15 cellular contexts compared by ENCODE assay signal in genomic region chr2:234940527-234940926, GRCh38. TPM values are rescaled to one million over a fixed set of nuclear protein-coding genes. Genes with fewer than 3 reads are reported as not detected.
DNase-seq lines count a peak whose midpoint lies in the region; ATAC-seq and TF ChIP-seq lines count a peak whose summit lies in the region.
"Had no signal": no experiment of that assay in that cellular context is flagged by ENCODE, and none has a peak within 500 bp of the region (broad histone marks: within the 10 kb centered on the region; RNA-seq: fewer than 3 reads in every experiment).

No MANE protein-coding gene starts in this region.

- CTCF ChIA-PET in Panc1 (lab: Charles Lee), result no interaction called here

- H3K4me1 ChIP-seq in BLaER1 treated with 17β-estradiol and CSF1 and Interleukin-3, amounts not matched to agents 10 nM and 100 nM, result peaks cover 0 to 14% (median 9%) of the 10 kb centered on the region in 10 experiments; a peak in 14 of 20 replicates
- no peaks in the 10 kb centered on the region for H3K4me1 ChIP-seq in Panc1 (ENCODE audit: control insufficient read depth, insufficient read depth, low read length)
- no peaks in the 10 kb centered on the region for H3K4me1 ChIP-seq in upper lobe of right lung
- H3K4me1 ChIP-seq: HAP-1 had no signal

- H3K4me3 ChIP-seq in BLaER1 treated with 17β-estradiol and CSF1 and Interleukin-3, amounts not matched to agents 10 nM and 100 nM, result no peak overlapping the region
- H3K4me3 ChIP-seq in Panc1 (ENCODE audit: low read depth in 2 of 2, low read length in 2 of 2) (no peak overlapping the region), upper lobe of right lung (no peak overlapping the region)
- H3K4me3 ChIP-seq: HAP-1 had no signal

- no peaks in the 10 kb centered on the region for H4K20me1 ChIP-seq in BLaER1 treated with 17β-estradiol and CSF1 and Interleukin-3, amounts not matched to agents 10 nM and 100 nM

- in situ Hi-C loops in Panc1 (cut with HindIII; ENCODE audit: low pct_unique_long_range_greater_than_20kb, low sequenced_read_pairs), result no loop called here

- ATAC-seq in Panc1 (peak; percentile 34; the same call in 1 of the 2 replicates), upper lobe of right lung (peak; percentile 27)
- ATAC-seq: HepG2 had no signal

- TF ChIP-seq CTCF in Panc1 (IDR thresholded peaks at IDR 0.05), result no peak
- no peak for TF ChIP-seq CTCF in upper lobe of right lung (IDR thresholded peaks at IDR 0.05)

- BruUV-seq in Panc1 (replicated peaks; lab: Mats Ljungman, UMichigan), result no TSS peak

- H3K4me2 ChIP-seq in BLaER1 treated with 17β-estradiol and CSF1 and Interleukin-3, amounts not matched to agents 10 nM and 100 nM, result peak overlapping the region in 9 of 11 experiments; percentile 26 to 63 (median 58); a peak in 16 of 22 replicates

- POLR2A ChIA-PET in Panc1 (lab: Charles Lee), result no interaction called here

- H3K27me3 ChIP-seq in BLaER1 treated with 17β-estradiol and CSF1 and Interleukin-3, amounts not matched to agents 10 nM and 100 nM, result no peaks in the 10 kb centered on the region
- H3K27me3 ChIP-seq in Panc1 (ENCODE audit: control insufficient read depth, insufficient read depth, low read length), result no peaks in the 10 kb centered on the region
- no peaks in the 10 kb centered on the region for H3K27me3 ChIP-seq in upper lobe of right lung

- H3K9me3 ChIP-seq in BLaER1 treated with 17β-estradiol and CSF1 and Interleukin-3, amounts not matched to agents 10 nM and 100 nM (replicated peaks in 1 of 11), result peaks cover 0 to 10% (median 5%) of the 10 kb centered on the region in 11 experiments; a peak in 14 of 22 replicates
- H3K9me3 ChIP-seq in Panc1 (ENCODE audit: control insufficient read depth, insufficient read depth, low read depth, low read length) (no peaks in the 10 kb centered on the region), upper lobe of right lung (no peaks in the 10 kb centered on the region)
- H3K9me3 ChIP-seq: HAP-1 had no signal

- H3K9ac ChIP-seq in BLaER1 treated with 17β-estradiol and CSF1 and Interleukin-3, amounts not matched to agents 10 nM and 100 nM, result no peak overlapping the region

- H3K27ac ChIP-seq in BLaER1 treated with 17β-estradiol and CSF1 and Interleukin-3, amounts not matched to agents 10 nM and 100 nM, result no peak overlapping the region
- H3K27ac ChIP-seq in Panc1 (ENCODE audit: low read length) (no peak overlapping the region), upper lobe of right lung (no peak overlapping the region)
- H3K27ac ChIP-seq: C4-2B had no signal

- H3K36me3 ChIP-seq in BLaER1 treated with 17β-estradiol and CSF1 and Interleukin-3, amounts not matched to agents 10 nM and 100 nM, result no peaks in the 10 kb centered on the region
- H3K36me3 ChIP-seq in Panc1 (ENCODE audit: control insufficient read depth, insufficient read depth, low read length) (no peaks in the 10 kb centered on the region), upper lobe of right lung (no peaks in the 10 kb centered on the region)
- H3K36me3 ChIP-seq: HAP-1 had no signal

- DNase-seq in Panc1 (ENCODE audit: low read depth, low spot score) (no peak), islet precursor cell (peak; percentile 56), upper lobe of right lung (no peak), NCI-H2081 (lab: John Stamatoyannopoulos, UW) (no peak), CD1c-positive myeloid dendritic cell (ENCODE audit: extremely low spot score) (no peak), NCI-H1092 treated with DMSO at 0.1 percent for 48 hours (lab: John Stamatoyannopoulos, UW) (no peak)
- DNase-seq: 8988T; CD4-positive, alpha-beta memory T cell; DMS153; DMS79; GDM1 had no signal

- intact Hi-C loops in Panc1 (cut with micrococcal nuclease; ENCODE audit: unreplicated experiment), result no loop called here
- intact Hi-C loops in upper lobe of right lung (cut with DNase I), result no loop called here

RNA-seq across cellular contexts. Expression of gene SH3BP4, which starts 11.3 kb away (rescaled TPM):
- 133 TPM for total RNA-seq in Panc1 (2021; ENCODE audit: unreplicated experiment)
- polyA plus RNA-seq in Panc1 (2012; ENCODE audit: insufficient read length), result 102 TPM
- total RNA-seq in upper lobe of right lung, result 29.6 TPM
- polyA plus RNA-seq: CD4-positive, alpha-beta memory T cell had no signal
